In genomic region chr11:93020248-93021088, GRCh38 we compare ENCODE assay signal across 13 cellular contexts. TPM values are rescaled to one million over a fixed set of nuclear protein-coding genes. Genes with fewer than 3 reads are reported as not detected.
DNase-seq lines count a peak whose midpoint lies in the region; ATAC-seq and TF ChIP-seq lines count a peak whose summit lies in the region.
"Had no signal": no experiment of that assay in that cellular context is flagged by ENCODE, and none has a peak within 500 bp of the region (broad histone marks: within the 10 kb centered on the region; RNA-seq: fewer than 3 reads in every experiment).

No MANE protein-coding gene starts in this region.

- intact Hi-C loops in A673 (cut with micrococcal nuclease; ENCODE audit: unreplicated experiment) (no loop called here), head of caudate nucleus (cut with DNase I) (no loop called here)

- H3K4me3 ChIP-seq in A673 (ENCODE audit: low read depth, low read length, poor library complexity, severe bottlenecking) = no peak overlapping the region
- H3K4me3 ChIP-seq: BLaER1 had no signal

- no peaks in the 10 kb centered on the region for H3K4me1 Mint-ChIP-seq in activated T-helper 17 cell treated with anti-CD3 and anti-CD28 coated beads, Interleukin-2, amount 50 U/mL, for 72 hours

- H3K4me3 Mint-ChIP-seq in activated T-helper 17 cell treated with anti-CD3 and anti-CD28 coated beads, Interleukin-2, amount 50 U/mL, for 72 hours = no peak overlapping the region

- BruUV-seq in A673 (replicated peaks; lab: Mats Ljungman, UMichigan) = no TSS peak

- H3K9me3 Mint-ChIP-seq in activated T-helper 17 cell treated with anti-CD3 and anti-CD28 coated beads, Interleukin-2, amount 50 U/mL, for 72 hours = no peaks in the 10 kb centered on the region

- peak; percentile 23 for ATAC-seq in activated T-helper 17 cell treated with anti-CD3 and anti-CD28 coated beads, Interleukin-2, amount 50 U/mL, for 72 hours (replicated peaks)
- ATAC-seq in HG03342 (IDR thresholded peaks at IDR 0.05; ENCODE audit: unreplicated experiment) (no peak), GM21423 (IDR thresholded peaks at IDR 0.05; ENCODE audit: unreplicated experiment) (no peak), HG03521 (IDR thresholded peaks at IDR 0.05; ENCODE audit: unreplicated experiment) (no peak)

- no peaks in the 10 kb centered on the region for H3K27me3 ChIP-seq in A673 (replicated peaks; ENCODE audit: insufficient read depth, low read depth, low read length, poor library complexity)
- H3K27me3 ChIP-seq: BLaER1 had no signal

- no peaks in the 10 kb centered on the region for H3K36me3 ChIP-seq in A673 (ENCODE audit: insufficient read depth, low read length, poor library complexity, severe bottlenecking)
- H3K36me3 ChIP-seq: BLaER1 had no signal

- H3K27ac Mint-ChIP-seq in activated T-helper 17 cell treated with anti-CD3 and anti-CD28 coated beads, Interleukin-2, amount 50 U/mL, for 72 hours = no peak overlapping the region

- peak; percentile 49 for DNase-seq in A673 (ENCODE audit: low spot score)
- DNase-seq in HT1080 (ENCODE audit: low read depth) = peak; percentile 80
- peak; percentile 72 for DNase-seq in iris pigment epithelial cell (ENCODE audit: low read depth)
- DNase-seq in head of caudate nucleus = no peak
- DNase-seq: activated naive CD4-positive, alpha-beta T cell treated with anti-CD3 and anti-CD28 coated beads, Interleukin-2, amount 50 U/mL, for 16 hours; NCI-H2029 had no signal

- CTCF ChIA-PET in A673 (lab: Charles Lee) = no interaction called here

- POLR2A ChIA-PET in A673 (lab: Charles Lee; ENCODE audit: low non-redundant PET) = no interaction called here

- H3K27me3 Mint-ChIP-seq in activated T-helper 17 cell treated with anti-CD3 and anti-CD28 coated beads, Interleukin-2, amount 50 U/mL, for 72 hours = peaks cover 14% of the 10 kb centered on the region

- H3K27ac ChIP-seq in A673 (ENCODE audit: low read depth, low read length, poor library complexity, severe bottlenecking) = no peak overlapping the region
- H3K27ac ChIP-seq: BLaER1 had no signal

- no peaks in the 10 kb centered on the region for H3K4me1 ChIP-seq in A673 (ENCODE audit: insufficient read depth, low read length, poor library complexity, severe bottlenecking)

- no peaks in the 10 kb centered on the region for H3K9me3 ChIP-seq in A673 (ENCODE audit: low read depth, low read length, poor library complexity, severe bottlenecking)

- H3K36me3 Mint-ChIP-seq in activated T-helper 17 cell treated with anti-CD3 and anti-CD28 coated beads, Interleukin-2, amount 50 U/mL, for 72 hours (ENCODE audit: low read depth) = no peaks in the 10 kb centered on the region

- TF ChIP-seq CTCF in A673 (conservative IDR thresholded peaks at IDR 0.05; ENCODE audit: low read depth, low read length) = no peak

RNA-seq across cellular contexts. Expression of gene MTNR1B, which starts 51.0 kb away (rescaled TPM):
- not detected in 2 replicates for total RNA-seq in A673 (2021)
- not detected in 2 replicates for total RNA-seq in HT1080 (2014; rRNA removed; shearing (Covaris generic))
- polyA plus RNA-seq in HT1080 (2015; cell fraction: cytosol; rRNA removed) = not detected in 2 replicates
- not detected in 2 replicates for polyA plus RNA-seq in HT1080 (2015; cell fraction: nucleus; rRNA removed)
- not detected for total RNA-seq in activated T-helper 17 cell treated with anti-CD3 and anti-CD28 coated beads, Interleukin-2, amount 50 U/mL, for 72 hours
- total RNA-seq: glomerular endothelial cell; T-helper 2 cell treated with Interferon-gamma antibody and Interleukin-4, amounts not matched to agents 100 ng/mL and 5 ng/mL, for 36 hours had no signal

Comparison
In these comparisons a context has a peak if more than half of its experiments do, and no peak if none do; other contexts are left out.
1. DNase-seq: peak in A673 (single experiment), HT1080 (single experiment) and iris pigment epithelial cell (single experiment); none in head of caudate nucleus (0 of 42).